Comparison of ENCODE assay signal across 26 cellular contexts in genomic region chr9:123727332-123727731, GRCh38.
"Had no signal": no experiment of that assay in that cellular context is flagged by ENCODE, and none has a peak within 500 bp of the region (broad histone marks: within the 10 kb centered on the region; RNA-seq: fewer than 3 reads in every experiment).

No MANE protein-coding gene starts in this region.

- H3K36me3 Mint-ChIP-seq: natural killer cell had no signal

- H3K4me1 Mint-ChIP-seq: activated T-helper 17 cell treated with anti-CD3 and anti-CD28 coated beads, Interleukin-2, amount 50 U/mL, for 72 hours had no signal

- H3K27ac Mint-ChIP-seq: activated naive CD8-positive, alpha-beta T cell; activated T-cell treated with anti-CD3 and anti-CD28 coated beads, Interleukin-2, amount 50 U/mL, for 24 hours; activated T-helper 17 cell treated with anti-CD3 and anti-CD28 coated beads, Interleukin-2, amount 50 U/mL, for 72 hours; effector memory CD8-positive, alpha-beta T cell; natural killer cell; stimulated activated memory B cell treated with anti-CD40 and anti-IgM and Interleukin-4, amounts not matched to agents 10 μg/mL and 1 μg/mL and 100 μg/mL, for 72 hours; type B pancreatic cell had no signal

- H3K4me2 ChIP-seq: smooth muscle cell had no signal

- H3K27ac ChIP-seq: adrenal gland, colonic mucosa, dorsolateral prefrontal cortex, esophagus squamous epithelium, gastrocnemius medialis, sigmoid colon, testis had no signal

- H3K36me3 ChIP-seq: adrenal gland, colonic mucosa, gastrocnemius medialis, sigmoid colon had no signal

- H3K4me3 ChIP-seq: adrenal gland, colonic mucosa, dorsolateral prefrontal cortex, esophagus squamous epithelium, gastrocnemius medialis, sigmoid colon, smooth muscle cell, testis had no signal

- H3K27me3 Mint-ChIP-seq: activated naive CD8-positive, alpha-beta T cell; activated T-cell treated with anti-CD3 and anti-CD28 coated beads, Interleukin-2, amount 50 U/mL, for 24 hours; activated T-helper 17 cell treated with anti-CD3 and anti-CD28 coated beads, Interleukin-2, amount 50 U/mL, for 72 hours; central memory CD8-positive, alpha-beta T cell; effector memory CD8-positive, alpha-beta T cell; stimulated activated memory B cell treated with anti-CD40 and anti-IgM and Interleukin-4, amounts not matched to agents 10 μg/mL and 1 μg/mL and 100 μg/mL, for 72 hours; type B pancreatic cell had no signal

- H3K4me1 ChIP-seq: colonic mucosa had no signal

- H3K4me3 Mint-ChIP-seq: activated naive CD8-positive, alpha-beta T cell; activated T-cell treated with anti-CD3 and anti-CD28 coated beads, Interleukin-2, amount 50 U/mL, for 24 hours; activated T-helper 17 cell treated with anti-CD3 and anti-CD28 coated beads, Interleukin-2, amount 50 U/mL, for 72 hours; central memory CD8-positive, alpha-beta T cell; effector memory CD8-positive, alpha-beta T cell; natural killer cell; stimulated activated memory B cell treated with anti-CD40 and anti-IgM and Interleukin-4, amounts not matched to agents 10 μg/mL and 1 μg/mL and 100 μg/mL, for 72 hours; type B pancreatic cell had no signal

- DNase-seq: activated CD8-positive, alpha-beta memory T cell treated with anti-CD3 and anti-CD28 coated beads for 24 hours; activated CD8-positive, alpha-beta memory T cell treated with anti-CD3 and anti-CD28 coated beads, Interleukin-2, amount 50 U/mL, for 4 hours; activated naive CD4-positive, alpha-beta T cell; activated T-cell treated with anti-CD3 and anti-CD28 coated beads, Interleukin-2, amount 50 U/mL, for 24 hours; adrenal gland; colonic mucosa; dorsolateral prefrontal cortex; effector memory CD8-positive, alpha-beta T cell; esophagus squamous epithelium; gastrocnemius medialis; hippocampal formation; left ventricle myocardium superior; mammary epithelial cell; midbrain; natural killer cell; retina; sigmoid colon; stimulated activated CD4-positive, alpha-beta T cell treated with anti-CD3 and anti-CD28 coated beads, Interleukin-15, amount 100 ng/mL, for 24 hours; T-helper 9 cell; testis had no signal

- ATAC-seq: activated T-helper 17 cell treated with anti-CD3 and anti-CD28 coated beads, Interleukin-2, amount 50 U/mL, for 72 hours; effector memory CD8-positive, alpha-beta T cell; gastrocnemius medialis; left ventricle myocardium superior; natural killer cell; stimulated activated memory B cell treated with anti-CD40 and anti-IgM and Interleukin-4, amounts not matched to agents 10 μg/mL and 1 μg/mL and 100 μg/mL, for 72 hours had no signal

- H3K9me3 ChIP-seq: adrenal gland, colonic mucosa, gastrocnemius medialis, sigmoid colon, testis had no signal

- H3K27me3 ChIP-seq: adrenal gland, colonic mucosa, dorsolateral prefrontal cortex, esophagus squamous epithelium, gastrocnemius medialis, sigmoid colon, testis had no signal

- H3K9me3 Mint-ChIP-seq: central memory CD8-positive, alpha-beta T cell; effector memory CD8-positive, alpha-beta T cell; natural killer cell had no signal
